In genomic region chr5:132467292-132467984, GRCh38 we compare ENCODE assay signal across 8 cellular contexts. TPM values are rescaled to one million over a fixed set of nuclear protein-coding genes. Genes with fewer than 3 reads are reported as not detected.
DNase-seq lines count a peak whose midpoint lies in the region; ATAC-seq, FAIRE-seq and TF ChIP-seq lines count a peak whose summit lies in the region.

No MANE protein-coding gene starts in this region.

- no peak for TF ChIP-seq EP300 in K562 (IDR thresholded peaks at IDR 0.05; ENCODE audit: low read length)

- peaks cover 15% of the 10 kb centered on the region; the same call in 1 of the 2 replicates for H3K36me3 ChIP-seq in BLaER1
- no peaks in the 10 kb centered on the region for H3K36me3 ChIP-seq in K562 (ENCODE audit: control insufficient read depth, insufficient read depth, low read length)

- WGBS in K562 (ENCODE audit: insufficient coverage, low coverage, missing lambda C conversion rate): 24% methylated on average over 4 of the region's 4 CpGs

- H3K4me3 ChIP-seq in BLaER1: peak overlapping the region; percentile 49
- no peak overlapping the region for H3K4me3 ChIP-seq in HL-60 (replicated peaks; ENCODE audit: insufficient read depth, low read length)
- H3K4me3 ChIP-seq in K562: no peak overlapping the region

- peak overlapping the region; percentile 92 for H3K27ac ChIP-seq in BLaER1
- H3K27ac ChIP-seq in HL-60 (replicated peaks): peak overlapping the region; percentile 92
- peak overlapping the region; percentile 41; the same call in 1 of the 3 replicates for H3K27ac ChIP-seq in K562 (ENCODE audit: extremely low read depth, low read depth, low read length)

- intact Hi-C loops in K562 (cut with micrococcal nuclease) (loop anchor here (2.0 kb wide), 2 partner anchors 27 to 41 kb away; no protein-coding TSS in a partner anchor), head of caudate nucleus (cut with DNase I) (no loop called here)

- ATAC-seq in GM19025 (IDR thresholded peaks at IDR 0.05; ENCODE audit: low read depth, unreplicated experiment) (peak; percentile 24), K562 (peak; percentile 11), GM19397 (IDR thresholded peaks at IDR 0.05; ENCODE audit: unreplicated experiment) (no peak)

- peak overlapping the region; percentile 94 for H3K4me2 ChIP-seq in BLaER1
- peak overlapping the region; percentile 51; the same call in 1 of the 2 replicates for H3K4me2 ChIP-seq in K562 (ENCODE audit: insufficient read depth, low read length)

- TF ChIP-seq RAD21 in K562 (CRISPR knock-in tag; conservative IDR thresholded peaks at IDR 0.05 in 1 of 2, IDR thresholded peaks at IDR 0.05 in 1 of 2): no peak

- H3K4me1 ChIP-seq in BLaER1: peaks cover 99% of the 10 kb centered on the region
- peaks cover 24 to 28% of the 10 kb centered on the region in 2 experiments for H3K4me1 ChIP-seq in K562 (replicated peaks in 1 of 2; ENCODE audit: control insufficient read depth in 2 of 2, insufficient read depth in 2 of 2, low read length in 2 of 2)

- TF ChIP-seq POLR2A in K562 (conservative IDR thresholded peaks at IDR 0.05): no peak

- H3K9ac ChIP-seq in BLaER1 (peak overlapping the region; percentile 75), K562 (ENCODE audit: insufficient read depth in 1 of 2, low read depth in 2 of 2, low read length in 2 of 2) (peak overlapping the region in 1 of 2 experiments; percentile 15; a peak in 1 of 4 replicates)

- no TSS peak for BruUV-seq in K562 (replicated peaks; lab: Mats Ljungman, UMichigan)

- POLR2A ChIA-PET in K562 (lab: Yijun Ruan, JAX): interaction anchor here (1.2 to 4.3 kb wide), 4 partner anchors 9 to 28 kb away, joined by 5 to 61 read pairs (median 20); partner anchors contain the start of gene IRF1

- TF ChIP-seq CTCF in HL-60 (IDR thresholded peaks at IDR 0.05; ENCODE audit: insufficient read depth, low read length) (no peak), K562 (IDR thresholded peaks at IDR 0.05 in 2 of 3, conservative IDR thresholded peaks at IDR 0.05 in 1 of 3; ENCODE audit: insufficient read depth in 2 of 3, low read depth in 1 of 3, low read length in 3 of 3) (no peak)

- peak; percentile 54 for FAIRE-seq in K562 (lab: Jason Lieb, UNC)

- H3K9me3 ChIP-seq in BLaER1 (no peaks in the 10 kb centered on the region), K562 (replicated peaks; ENCODE audit: control insufficient read depth, insufficient read depth, low read depth, low read length) (no peaks in the 10 kb centered on the region)

- in situ Hi-C loops in K562 (cut with MboI) (no loop called here), ACHN (cut with HindIII; ENCODE audit: low pct_ligation_motif_present, low pct_unique_long_range_greater_than_20kb, low sequenced_read_pairs) (no loop called here)

- H3K27me3 ChIP-seq in BLaER1: no peaks in the 10 kb centered on the region
- no peaks in the 10 kb centered on the region for H3K27me3 ChIP-seq in HL-60 (ENCODE audit: insufficient read depth, poor library complexity, severe bottlenecking)
- no peaks in the 10 kb centered on the region for H3K27me3 ChIP-seq in K562 (ENCODE audit: control insufficient read depth in 2 of 2, insufficient read depth in 2 of 2, low read length in 2 of 2)

- H3K9me1 ChIP-seq in K562 (ENCODE audit: control insufficient read depth, insufficient read depth, low read length): no peaks in the 10 kb centered on the region

- H4K20me1 ChIP-seq in BLaER1: no peaks in the 10 kb centered on the region
- H4K20me1 ChIP-seq in K562 (replicated peaks; ENCODE audit: control insufficient read depth, insufficient read depth, low read length): no peaks in the 10 kb centered on the region

- no peaks in the 10 kb centered on the region for H3K79me2 ChIP-seq in K562 (ENCODE audit: control insufficient read depth, insufficient read depth, low read length)

- H2AFZ ChIP-seq in K562 (ENCODE audit: low read depth, low read length): peak overlapping the region; percentile 79

- CTCF ChIA-PET in K562 (lab: Yijun Ruan, JAX; ENCODE audit: low intra/inter-chr PET ratio): no interaction called here

- peak in 1 of 2 experiments; percentile 43 for DNase-seq in HL-60 (ENCODE audit: low read depth in 1 of 2, low spot score in 1 of 2)
- DNase-seq in K562 (ENCODE audit: extremely low read depth in 1 of 4, low spot score in 3 of 4): no peak
- DNase-seq in ACHN: no peak
- no peak for DNase-seq in SHP77 (lab: John Stamatoyannopoulos, UW)
- DNase-seq in head of caudate nucleus: no peak

TF ChIP-seq in K562, 482 proteins besides CTCF, POLR2A, EP300 and RAD21 (continues in another document):
- TF ChIP-seq POU5F1 (IDR thresholded peaks at IDR 0.05; ENCODE audit: borderline replicate concordance, low read depth, low read length, partially characterized antibody): no peak
- no peak for TF ChIP-seq FUS (optimal IDR thresholded peaks at IDR 0.05; ENCODE audit: low read depth, low read length)
- no peak for TF ChIP-seq CEBPB (tag; IDR thresholded peaks at IDR 0.05)
- no peak for TF ChIP-seq EWSR1 (IDR thresholded peaks at IDR 0.05; ENCODE audit: borderline replicate concordance, low read depth, partially characterized antibody)
- no peak for TF ChIP-seq ZNF274 (IDR thresholded peaks at IDR 0.05; ENCODE audit: borderline replicate concordance, low read depth, low read length)
- no peak for TF ChIP-seq NFE2L1 (tag; IDR thresholded peaks at IDR 0.05; ENCODE audit: borderline replicate concordance, low read depth)
- TF ChIP-seq SPI1 (IDR thresholded peaks at IDR 0.05; ENCODE audit: borderline replicate concordance, low read depth, low read length): peak; percentile 100
- no peak for TF ChIP-seq TCF7L2 (IDR thresholded peaks at IDR 0.05; ENCODE audit: low read depth, low read length)
- TF ChIP-seq HDAC6 (IDR thresholded peaks at IDR 0.05; ENCODE audit: low read depth, low read length): no peak
- TF ChIP-seq GMEB1 (CRISPR knock-in tag; IDR thresholded peaks at IDR 0.05): no peak
- TF ChIP-seq RBM22 (IDR thresholded peaks at IDR 0.05; ENCODE audit: low read depth, low read length, poor library complexity, severe bottlenecking): no peak
- TF ChIP-seq DACH1 (IDR thresholded peaks at IDR 0.05; ENCODE audit: partially characterized antibody): no peak
- TF ChIP-seq RFX7 (CRISPR knock-in tag; IDR thresholded peaks at IDR 0.05): no peak
- TF ChIP-seq, protein P1, sequence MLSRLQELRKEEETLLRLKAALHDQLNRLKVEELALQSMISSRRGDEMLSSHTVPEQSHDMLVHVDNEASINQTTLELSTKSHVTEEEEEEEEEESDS (CRISPR knock-in tag; IDR thresholded peaks at IDR 0.05): no peak
- no peak for TF ChIP-seq ZNF408 (CRISPR knock-in tag; IDR thresholded peaks at IDR 0.05; ENCODE audit: low read depth)
- peak; percentile 39; the same call in 1 of the 2 replicates for TF ChIP-seq ZBTB7A (IDR thresholded peaks at IDR 0.05; ENCODE audit: borderline replicate concordance, control insufficient read depth, low read depth, low read length)
- no peak for TF ChIP-seq STAT5B (CRISPR knock-in tag; IDR thresholded peaks at IDR 0.05)
- TF ChIP-seq PCBP2 (IDR thresholded peaks at IDR 0.05; ENCODE audit: low read depth, low read length, poor library complexity, severe bottlenecking): no peak
- TF ChIP-seq BRF1 (IDR thresholded peaks at IDR 0.05; ENCODE audit: borderline replicate concordance, extremely low read depth, insufficient read length): no peak
- TF ChIP-seq NEUROD1 (IDR thresholded peaks at IDR 0.05; ENCODE audit: borderline replicate concordance, low read depth, low read length, partially characterized antibody): no peak
- TF ChIP-seq POLR2H (tag; IDR thresholded peaks at IDR 0.05; ENCODE audit: low read depth): no peak
- TF ChIP-seq ZNF134 (CRISPR knock-in tag; conservative IDR thresholded peaks at IDR 0.05): 0 out of 2 replicates have a peak, but pooled peaks have one; percentile 14
- TF ChIP-seq POLR2G (IDR thresholded peaks at IDR 0.05; ENCODE audit: low read depth, low read length): no peak
- TF ChIP-seq SNRNP70 (optimal IDR thresholded peaks at IDR 0.05; ENCODE audit: low read depth, low read length): no peak
- no peak for TF ChIP-seq DNMT1 (IDR thresholded peaks at IDR 0.05)
- TF ChIP-seq JUNB (CRISPR knock-in tag; conservative IDR thresholded peaks at IDR 0.05): no peak

RNA-seq across cellular contexts. Expression of gene IRF1, which starts 23.1 kb away (rescaled TPM):
- total RNA-seq in K562 (2011; cell fraction: chromatin; rRNA removed; ENCODE audit: low replicate concordance): 28.2 and 57.3 TPM in 2 replicates
- total RNA-seq in K562 (2011; cell fraction: nucleolus; rRNA removed): 33.9 and 37.9 TPM in 2 replicates
- total RNA-seq in K562 (2011; cell fraction: nucleoplasm; rRNA removed): 29.7 and 35.8 TPM in 2 replicates
- total RNA-seq in K562 (2014; rRNA removed): 3.0 and 4.4 TPM in 2 replicates
- 4.4 and 6.1 TPM in 2 replicates for total RNA-seq in K562 (2014; rRNA removed; fragmentation: Illumina TruSeq; extraction: Trizol)
- total RNA-seq in K562 (2015; rRNA removed; fragmentation: Illumina TruSeq; extraction: Trizol): 7.4 and 8.2 TPM in 2 replicates
- total RNA-seq in K562 (2021): 10.6 and 12.3 TPM in 2 replicates
- 4.9 and 5.4 TPM in 2 replicates for polyA plus RNA-seq in K562 (2011; rRNA removed)
- 3.6 and 5.0 TPM in 2 replicates for polyA plus RNA-seq in K562 (2011; cell fraction: cytosol; rRNA removed)
- polyA plus RNA-seq in K562 (2011; cell fraction: nucleus; rRNA removed): 12.7 and 17.0 TPM in 2 replicates
- polyA plus RNA-seq in K562 (2012): 7.0 and 22.7 TPM in 2 replicates
- polyA plus RNA-seq in K562 (2014; fragmentation: Illumina TruSeq; extraction: Trizol): 5.3 and 7.3 TPM in 2 replicates
- 1 to 10 TPM; 1.1 to 1.3 TPM for polyA plus RNA-seq in K562 (2014; fragmentation: Nextera tagmentation; extraction: Ambion mirVana)
- 5.9 and 6.0 TPM in 2 replicates for polyA plus RNA-seq in K562 (2014; rRNA removed)
- 14.3 and 15.6 TPM in 2 replicates for polyA minus RNA-seq in K562 (2011; rRNA and poly(A)+ RNA removed)
- 4.2 and 9.4 TPM in 2 replicates for polyA minus RNA-seq in K562 (2011; cell fraction: cytosol; rRNA and poly(A)+ RNA removed)
- 19.7 and 23.8 TPM in 2 replicates for polyA minus RNA-seq in K562 (2011; cell fraction: nucleus; rRNA and poly(A)+ RNA removed)

Comparison
In these comparisons a context has a peak if more than half of its experiments do, and no peak if none do; other contexts are left out.
1. H3K27ac ChIP-seq: peak in every context shown above with its lines; median percentile 92 in BLaER1; 92 in HL-60; 41 in K562.